ENCODE assay signal across 38 cellular contexts in the genomic region with DNA sequence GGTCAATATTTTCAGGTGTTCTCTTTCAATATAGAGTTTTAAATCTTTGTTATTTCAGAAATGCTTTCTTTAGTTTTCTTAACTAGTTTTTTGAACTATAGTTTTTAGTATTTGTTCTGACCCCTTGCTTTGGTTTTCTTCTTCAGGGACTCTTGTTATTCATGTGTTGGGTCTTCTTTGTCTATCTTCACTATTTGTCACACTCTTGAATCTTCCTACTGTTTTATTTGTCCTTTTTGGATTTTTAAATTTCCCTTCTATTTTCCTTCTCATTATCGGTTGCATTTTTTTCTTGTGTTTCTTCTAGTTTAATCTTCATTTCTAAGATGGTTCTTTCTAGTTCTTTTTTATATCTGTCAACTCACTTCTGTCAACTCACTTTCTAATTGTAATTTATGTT. TPM values are rescaled to one million over a fixed set of nuclear protein-coding genes. Genes with fewer than 3 reads are reported as not detected.
"Had no signal": no experiment of that assay in that cellular context is flagged by ENCODE, and none has a peak within 500 bp of the region (broad histone marks: within the 10 kb centered on the region; RNA-seq: fewer than 3 reads in every experiment).

No MANE protein-coding gene starts in this region.

- ATAC-seq: activated naive CD4-positive, alpha-beta T cell treated with anti-CD3 and anti-CD28 coated beads, Interleukin-2, amount 50 U/mL, for 72 hours; activated naive CD8-positive, alpha-beta T cell treated with anti-CD3 and anti-CD28 coated beads, Interleukin-2, amount 50 U/mL, for 24 hours; activated T-cell treated with anti-CD3 and anti-CD28 coated beads, Interleukin-2, amount 50 U/mL, for 4 hours; activated T-cell treated with anti-CD3 and anti-CD28 coated beads, Interleukin-2, amount 50 U/mL, for 72 hours; activated T-helper 17 cell treated with anti-CD3 and anti-CD28 coated beads, Interleukin-2, amount 50 U/mL, for 72 hours; body of pancreas had no signal

- H3K9me3 ChIP-seq: adrenal gland, ascending aorta, body of pancreas had no signal

- H3K4me3 ChIP-seq: adrenal gland, ascending aorta, body of pancreas, breast epithelium, cardiac muscle cell had no signal

- DNase-seq: activated effector memory CD4-positive, alpha-beta T cell treated with anti-CD3 and anti-CD28 coated beads, Interleukin-2, amount 50 U/mL, for 16 hours; activated effector memory CD4-positive, alpha-beta T cell treated with Interleukin-2 at 50 U/mL for 16 hours; activated gamma-delta T cell; activated gamma-delta T cell treated with Interleukin-2 at 50 U/mL for 16 hours; activated naive CD4-positive, alpha-beta T cell; activated naive CD4-positive, alpha-beta T cell treated with anti-CD3 and anti-CD28 coated beads for 36 hours; activated naive CD4-positive, alpha-beta T cell treated with anti-CD3 and anti-CD28 coated beads, Interleukin-2, amount 10 ng/mL, durations not matched to agents 7 days and 5 days; activated naive CD4-positive, alpha-beta T cell treated with anti-CD3 and anti-CD28 coated beads, Interleukin-2, amount 50 U/mL, for 16 hours; activated naive CD4-positive, alpha-beta T cell treated with Interleukin-2 at 50 U/mL for 16 hours; activated naive CD8-positive, alpha-beta T cell treated with anti-CD3 and anti-CD28 coated beads for 36 hours; activated naive CD8-positive, alpha-beta T cell treated with anti-CD3 and anti-CD28 coated beads, Interleukin-2, amount 10 ng/mL, durations not matched to agents 7 days and 5 days; activated naive CD8-positive, alpha-beta T cell treated with anti-CD3 and anti-CD28 coated beads, Interleukin-2, amount 50 U/mL, for 24 hours; activated T-cell treated with anti-CD3 and anti-CD28 coated beads, Interleukin-2, amount 50 U/mL, for 24 hours; activated T-cell treated with anti-CD3 and anti-CD28 coated beads, Interleukin-2, amount 50 U/mL, for 4 hours; activated T-cell treated with anti-CD3 and anti-CD28 coated beads, Interleukin-2, amount 50 U/mL, for 48 hours; activated T-cell treated with anti-CD3 and anti-CD28 coated beads, Interleukin-2, amount 50 U/mL, for 72 hours; amniotic stem cell; amygdala; anterior cingulate cortex; aorta; body of pancreas; brain microvascular endothelial cell; caudate nucleus; central memory CD4-positive, alpha-beta T cell; cerebellar nuclear complex had no signal

- H3K27ac ChIP-seq: adrenal gland, ascending aorta, body of pancreas, brain microvascular endothelial cell, breast epithelium, cardiac muscle cell had no signal

- FAIRE-seq: astrocyte, bronchial epithelial cell had no signal

- H3K36me3 ChIP-seq: adrenal gland, ascending aorta, brain microvascular endothelial cell, breast epithelium, cardiac muscle cell had no signal

- H3K27me3 ChIP-seq: adrenal gland, ascending aorta, body of pancreas, breast epithelium, cardiac muscle cell had no signal

- H3K4me1 ChIP-seq: ascending aorta, breast epithelium had no signal

RNA-seq across cellular contexts. Expression of a gene that starts 42.2 kb away (rescaled TPM):
- total RNA-seq: activated naive CD4-positive, alpha-beta T cell treated with anti-CD3 and anti-CD28 coated beads for 36 hours; activated naive CD4-positive, alpha-beta T cell treated with anti-CD3 and anti-CD28 coated beads, Interleukin-2, amount 50 U/mL, for 72 hours; activated naive CD8-positive, alpha-beta T cell treated with anti-CD3 and anti-CD28 coated beads for 36 hours; activated naive CD8-positive, alpha-beta T cell treated with anti-CD3 and anti-CD28 coated beads, Interleukin-2, amount 10 ng/mL, durations not matched to agents 7 days and 5 days; activated T-cell treated with anti-CD3 and anti-CD28 coated beads, Interleukin-2, amount 50 U/mL, for 4 hours; activated T-cell treated with anti-CD3 and anti-CD28 coated beads, Interleukin-2, amount 50 U/mL, for 72 hours; activated T-helper 1 cell treated with anti-CD3 and anti-CD28 coated beads, Interleukin-12 subunit alpha, Interleukin-12 subunit beta, Interleukin-2, Interleukin-4 antibody, amounts not matched to agents 30 ng/mL and 10 ng/mL and 1 ng/mL, durations not matched to agents 14 hours and 24 hours and 36 hours; activated T-helper 17 cell treated with anti-CD3 and anti-CD28 coated beads, Interleukin-2, amount 50 U/mL, for 72 hours; activated T-helper 2 cell treated with anti-CD3 and anti-CD28 coated beads, Interferon-gamma antibody, Interleukin-2, Interleukin-4, amounts not matched to agents 10 μg/mL and 5 μg/mL and 100 μg/mL, durations not matched to agents 14 hours and 24 hours and 36 hours; adrenal gland; aorta; ascending aorta; astrocyte; body of pancreas; breast epithelium; bronchial epithelial cell; cardiac muscle cell; cardiac septum; chondrocyte had no signal
- polyA plus RNA-seq: adipose tissue, adrenal gland, aorta, cardiac muscle cell had no signal
